In the genomic region with DNA sequence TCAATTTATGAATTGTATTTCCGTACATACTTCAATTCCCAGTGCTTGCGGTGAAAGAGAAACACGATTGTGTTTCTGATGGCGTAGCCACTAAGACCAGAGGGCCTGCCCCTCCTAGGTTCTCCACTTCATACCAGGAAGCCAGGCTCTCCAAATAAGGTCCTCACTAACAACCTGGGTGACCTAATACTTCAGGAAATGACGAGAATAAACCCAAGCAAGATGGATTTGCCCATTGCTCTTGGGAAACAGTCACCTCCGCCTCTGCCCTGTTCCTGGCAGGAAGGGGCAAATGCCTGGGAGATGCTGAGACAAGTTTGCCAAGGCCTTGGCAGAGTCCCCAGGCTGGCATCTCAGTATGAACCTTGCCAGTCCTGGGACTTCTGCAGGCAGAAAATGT, we compare ENCODE assay signal across 20 cellular contexts. TPM values are rescaled to one million over a fixed set of nuclear protein-coding genes. Genes with fewer than 3 reads are reported as not detected.
A peak's percentile ranks its signal among the peaks of the same experiment; 100 is the strongest.
DNase-seq lines count a peak whose midpoint lies in the region; ATAC-seq and TF ChIP-seq lines count a peak whose summit lies in the region.
"Had no signal": no experiment of that assay in that cellular context is flagged by ENCODE, and none has a peak within 500 bp of the region (broad histone marks: within the 10 kb centered on the region; RNA-seq: fewer than 3 reads in every experiment).

No MANE protein-coding gene starts in this region.

- ATAC-seq in Right ventricle myocardium inferior (peak; percentile 41), left cardiac atrium (peak in 1 of 2 donors; percentile 42), HG02571 (IDR thresholded peaks at IDR 0.05; ENCODE audit: unreplicated experiment) (no peak)

- H3K4me1 ChIP-seq in right atrium auricular region: peaks cover 0 to 9% of the 10 kb centered on the region in 2 donors
- H3K4me1 ChIP-seq in tibial artery: peaks cover 0 to 78% (median 54%) of the 10 kb centered on the region in 4 donors
- H3K4me1 ChIP-seq in esophagus muscularis mucosa: peaks cover 6 to 54% (median 42%) of the 10 kb centered on the region in 4 donors

- H3K27ac ChIP-seq in right atrium auricular region: no peak overlapping the region
- H3K27ac ChIP-seq in tibial artery: peak overlapping the region; percentile 76 to 83
- peak overlapping the region in 2 of 4 donors; percentile 5 for H3K27ac ChIP-seq in esophagus muscularis mucosa (replicated peaks in 1 of 4)
- H3K27ac ChIP-seq: spleen, VCaP had no signal

- H3K9me3 ChIP-seq in right atrium auricular region: no peaks in the 10 kb centered on the region
- H3K9me3 ChIP-seq in tibial artery: no peaks in the 10 kb centered on the region
- no peaks in the 10 kb centered on the region for H3K9me3 ChIP-seq in esophagus muscularis mucosa
- H3K9me3 ChIP-seq: spleen had no signal

- intact Hi-C loops in Right ventricle myocardium inferior (cut with DNase I): loop anchor here (5.0 kb wide), 4 partner anchors 58 to 1473 kb away; no protein-coding TSS in a partner anchor
- intact Hi-C loops in MCF 10A (cut with micrococcal nuclease): no loop called here
- intact Hi-C loops in left cardiac atrium (cut with DNase I): loop anchor here (5.0 to 10.0 kb wide), 5 partner anchors 495 to 1475 kb away; no protein-coding TSS in a partner anchor
- intact Hi-C loops in tibial artery (cut with DNase I; ENCODE audit: low total_unique reads): loop anchor here (2.0 to 10.0 kb wide), 5 partner anchors 178 to 1425 kb away; a partner anchor contains a TSS
- intact Hi-C loops in esophagus muscularis mucosa (cut with DNase I): loop anchor here (5.0 kb wide), 3 partner anchors 508 to 1473 kb away; no protein-coding TSS in a partner anchor

- no peaks in the 10 kb centered on the region for H3K27me3 ChIP-seq in right atrium auricular region
- H3K27me3 ChIP-seq in tibial artery: no peaks in the 10 kb centered on the region
- no peaks in the 10 kb centered on the region for H3K27me3 ChIP-seq in esophagus muscularis mucosa

- peaks cover 17% of the 10 kb centered on the region for H3K4me1 Mint-ChIP-seq in MCF 10A (ENCODE audit: insufficient read depth, unreplicated experiment)

- no peaks in the 10 kb centered on the region for H3K27me3 Mint-ChIP-seq in MCF 10A (ENCODE audit: insufficient read depth, unreplicated experiment)

- H3K27ac Mint-ChIP-seq in MCF 10A (ENCODE audit: low read depth, unreplicated experiment): peak overlapping the region; percentile 0
- H3K27ac Mint-ChIP-seq: mesothelial cell of epicardium had no signal

- H3K36me3 Mint-ChIP-seq in MCF 10A (ENCODE audit: insufficient read depth, unreplicated experiment): no peaks in the 10 kb centered on the region
- H3K36me3 Mint-ChIP-seq: mesothelial cell of epicardium had no signal

- DNase-seq in Right ventricle myocardium inferior (ENCODE audit: missing footprints) (peak; percentile 68), right atrium auricular region (ENCODE audit: low spot score) (no peak), MCF 10A (ENCODE audit: unreplicated experiment) (peak; percentile 85), left cardiac atrium (peak; percentile 34), tibial artery (peak; percentile 78 to 96), iPS-NIHi11 (ENCODE audit: low spot score) (no peak), esophagus muscularis mucosa (ENCODE audit: extremely low spot score) (no peak)
- DNase-seq: ACHN; activated gamma-delta T cell; DMS 273 treated with DMSO at 0.1 percent for 48 hours; effector memory CD4-positive, alpha-beta T cell; NCI-H1694 treated with DMSO at 0.1 percent for 48 hours; NCI-H524; SIG-M5; spleen; stimulated activated CD8-positive, alpha-beta memory T cell treated with anti-CD3 and anti-CD28 coated beads, Interleukin-4, amount 100 ng/mL, for 48 hours had no signal

- CTCF ChIA-PET in MCF 10A (lab: Yijun Ruan, JAX): interaction anchor here (0.6 kb wide), 2 partner anchors 159 to 753 kb away, joined by 3 to 7 read pairs; no protein-coding TSS in a partner anchor

- TF ChIP-seq POLR2A in esophagus muscularis mucosa (IDR thresholded peaks at IDR 0.05; ENCODE audit: low read depth): no peak

- no peaks in the 10 kb centered on the region for H3K36me3 ChIP-seq in right atrium auricular region
- H3K36me3 ChIP-seq in tibial artery: no peaks in the 10 kb centered on the region
- H3K36me3 ChIP-seq in esophagus muscularis mucosa: no peaks in the 10 kb centered on the region
- H3K36me3 ChIP-seq: spleen had no signal

- no peak overlapping the region for H3K4me3 ChIP-seq in right atrium auricular region
- H3K4me3 ChIP-seq in tibial artery: peak overlapping the region; percentile 10 to 26
- no peak overlapping the region for H3K4me3 ChIP-seq in esophagus muscularis mucosa
- H3K4me3 ChIP-seq: spleen had no signal

- BruUV-seq in MCF 10A (replicated peaks; lab: Mats Ljungman, UMichigan): no TSS peak

- peak overlapping the region; percentile 2 for H3K4me3 Mint-ChIP-seq in MCF 10A (ENCODE audit: unreplicated experiment)
- H3K4me3 Mint-ChIP-seq: mesothelial cell of epicardium, neural crest cell had no signal

- H3K9me3 Mint-ChIP-seq in MCF 10A (ENCODE audit: unreplicated experiment): no peaks in the 10 kb centered on the region
- H3K9me3 Mint-ChIP-seq: mesothelial cell of epicardium, neural crest cell had no signal

- no peak for TF ChIP-seq EP300 in esophagus muscularis mucosa (IDR thresholded peaks at IDR 0.05)

- no peak for TF ChIP-seq CTCF in right atrium auricular region (IDR thresholded peaks at IDR 0.05)
- TF ChIP-seq CTCF in MCF 10A (IDR thresholded peaks at IDR 0.05; ENCODE audit: unreplicated experiment): no peak
- no peak for TF ChIP-seq CTCF in tibial artery (IDR thresholded peaks at IDR 0.05)
- TF ChIP-seq CTCF in esophagus muscularis mucosa (IDR thresholded peaks at IDR 0.05): no peak

- POLR2A ChIA-PET in MCF 10A (lab: Yijun Ruan, JAX): no interaction called here

- 82% methylated on average over 6 of the region's 6 CpGs for WGBS in esophagus muscularis mucosa

RNA-seq across cellular contexts. Expression of a gene that starts 41.8 kb away (rescaled TPM):
- total RNA-seq in Right ventricle myocardium inferior (2.7 TPM), right atrium auricular region (1 to 10 TPM; 3.7 to 6.6 TPM), MCF 10A (2022) (14.1 and 18.2 TPM in 2 replicates), left cardiac atrium (1 to 10 TPM; 3.6 to 6.5 TPM), esophagus muscularis mucosa (10 to 100 TPM in 2 of 4 donors, 1 to 10 TPM in 2; 8.1 to 12.5 (median 10.2) TPM)

Comparison
In these comparisons a context has a peak if more than half of its experiments do, and no peak if none do; other contexts are left out.
1. DNase-seq: peak in Right ventricle myocardium inferior (single experiment), MCF 10A (single experiment), left cardiac atrium (single experiment) and tibial artery (2 of 2); none in right atrium auricular region (single experiment), iPS-NIHi11 (single experiment) and esophagus muscularis mucosa (single experiment).
2. H3K27ac ChIP-seq: peak in tibial artery (2 of 2); none in right atrium auricular region (0 of 2).
3. H3K4me3 ChIP-seq: peak in tibial artery (2 of 2); none in right atrium auricular region (0 of 2) and esophagus muscularis mucosa (0 of 4).